ENCODE assay signal across 18 cellular contexts in genomic region chr13:29999492-30000372, GRCh38.
DNase-seq lines count a peak whose midpoint lies in the region; ATAC-seq, FAIRE-seq and TF ChIP-seq lines count a peak whose summit lies in the region.
"Had no signal": no experiment of that assay in that cellular context is flagged by ENCODE, and none has a peak within 500 bp of the region (broad histone marks: within the 10 kb centered on the region; RNA-seq: fewer than 3 reads in every experiment).

No MANE protein-coding gene starts in this region.

- H3K36me3 ChIP-seq in mucosa of descending colon (ENCODE audit: low read depth) (no peaks in the 10 kb centered on the region), small intestine (ENCODE audit: control insufficient read depth in 2 of 2, insufficient read depth in 2 of 2, low read length in 2 of 2) (no peaks in the 10 kb centered on the region), adrenal gland (replicated peaks in 1 of 2) (no peaks in the 10 kb centered on the region)

- no peaks in the 10 kb centered on the region for H3K9me3 ChIP-seq in mucosa of descending colon
- H3K9me3 ChIP-seq in small intestine (ENCODE audit: control insufficient read depth, low read depth) = no peaks in the 10 kb centered on the region
- no peaks in the 10 kb centered on the region for H3K9me3 ChIP-seq in adrenal gland (replicated peaks in 1 of 3)

- no peak overlapping the region for H3K27ac ChIP-seq in dorsolateral prefrontal cortex
- H3K27ac ChIP-seq in small intestine (ENCODE audit: low read depth in 1 of 2, low read length in 1 of 2) = no peak overlapping the region
- no peak overlapping the region for H3K27ac ChIP-seq in adrenal gland

- peak; percentile 10 for DNase-seq in LNCaP clone FGC (ENCODE audit: low read depth)
- no peak for DNase-seq in dorsolateral prefrontal cortex
- DNase-seq in mucosa of descending colon = peak in 2 of 3 donors; percentile 41 to 47
- DNase-seq in small intestine = peak; percentile 8
- DNase-seq in NCI-H2107 treated with DMSO at 0.1 percent for 48 hours (lab: John Stamatoyannopoulos, UW; ENCODE audit: unreplicated experiment) = no peak
- no peak for DNase-seq in adrenal gland
- no peak for DNase-seq in SW480 (ENCODE audit: low spot score)
- DNase-seq: CD4-positive, CD25-positive, alpha-beta regulatory T cell; COR-L47; DMS79 treated with DMSO at 0.1 percent for 48 hours; MV-4-11; NCI-H1105 treated with DMSO at 0.1 percent for 48 hours; NCI-H1694; NCI-H2081; NCI-H748 treated with DMSO at 0.1 percent for 48 hours had no signal

- H3K27me3 ChIP-seq in dorsolateral prefrontal cortex (peaks cover 0 to 3% (median 0%) of the 10 kb centered on the region in 45 donors), small intestine (ENCODE audit: control insufficient read depth in 2 of 2, insufficient read depth in 2 of 2, low read length in 2 of 2) (no peaks in the 10 kb centered on the region), adrenal gland (no peaks in the 10 kb centered on the region)

- TF ChIP-seq CTCF in LNCaP clone FGC (IDR thresholded peaks at IDR 0.05; ENCODE audit: control insufficient read depth, extremely low read depth, insufficient read depth) (no peak), dorsolateral prefrontal cortex (IDR thresholded peaks at IDR 0.05 in 54 of 56, conservative IDR thresholded peaks at IDR 0.05 in 2 of 56; ENCODE audit: low read depth in 1 of 56, partially characterized antibody in 56 of 56) (no peak), mucosa of descending colon (IDR thresholded peaks at IDR 0.05) (no peak), adrenal gland (IDR thresholded peaks at IDR 0.05) (no peak)

- intact Hi-C loops in dorsolateral prefrontal cortex (cut with DNase I) = no loop called here
- intact Hi-C loops in mucosa of descending colon (cut with DNase I, micrococcal nuclease) = no loop called here
- intact Hi-C loops in adrenal gland (cut with DNase I) = no loop called here

- TF ChIP-seq POLR2A in adrenal gland (IDR thresholded peaks at IDR 0.05) = no peak

- ATAC-seq in mucosa of descending colon (peak; percentile 85), SK-N-SH treated with all-trans-retinoic acid at 6 μM for 48 hours (no peak)
- ATAC-seq: GM12878, Right ventricle myocardium inferior had no signal

- WGBS in small intestine, 3 donors = 71 to 81% (median 78%) methylated on average over 18 of the region's 18 CpGs
- WGBS in adrenal gland, 4 donors = 75 to 79% (median 77%) methylated on average over 18 of the region's 18 CpGs

- H3K4me3 ChIP-seq in LNCaP clone FGC (ENCODE audit: low read depth, low read length) (no peak overlapping the region), dorsolateral prefrontal cortex (peak overlapping the region in 37 of 59 donors; percentile 5 to 49 (median 27)), mucosa of descending colon (no peak overlapping the region), small intestine (ENCODE audit: low read depth in 1 of 2, low read length in 2 of 2) (no peak overlapping the region), adrenal gland (no peak overlapping the region)
- H3K4me3 ChIP-seq: GM12878 had no signal

- FAIRE-seq in small intestine (lab: Jason Lieb, UNC) = no peak
- FAIRE-seq: GM12878 had no signal

- peaks cover 7% of the 10 kb centered on the region for H3K4me1 ChIP-seq in mucosa of descending colon (ENCODE audit: low read depth)
- H3K4me1 ChIP-seq in small intestine (ENCODE audit: control insufficient read depth in 2 of 2, insufficient read depth in 1 of 2, low read depth in 1 of 2, low read length in 1 of 2) = no peaks in the 10 kb centered on the region
- H3K4me1 ChIP-seq in adrenal gland (replicated peaks in 1 of 2) = no peaks in the 10 kb centered on the region

TF ChIP-seq in SK-N-SH treated with all-trans-retinoic acid at 6 μM for 48 hours, 23 proteins besides CTCF, POLR2A, EP300 and RAD21:
- TF ChIP-seq, protein P1, sequence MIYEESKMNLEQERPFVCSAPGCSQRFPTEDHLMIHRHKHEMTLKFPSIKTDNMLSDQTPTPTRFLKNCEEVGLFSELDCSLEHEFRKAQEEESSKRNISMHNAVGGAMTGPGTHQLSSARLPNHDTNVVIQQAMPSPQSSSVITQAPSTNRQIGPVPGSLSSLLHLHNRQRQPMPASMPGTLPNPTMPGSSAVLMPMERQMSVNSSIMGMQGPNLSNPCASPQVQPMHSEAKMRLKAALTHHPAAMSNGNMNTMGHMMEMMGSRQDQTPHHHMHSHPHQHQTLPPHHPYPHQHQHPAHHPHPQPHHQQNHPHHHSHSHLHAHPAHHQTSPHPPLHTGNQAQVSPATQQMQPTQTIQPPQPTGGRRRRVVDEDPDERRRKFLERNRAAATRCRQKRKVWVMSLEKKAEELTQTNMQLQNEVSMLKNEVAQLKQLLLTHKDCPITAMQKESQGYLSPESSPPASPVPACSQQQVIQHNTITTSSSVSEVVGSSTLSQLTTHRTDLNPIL (CRISPR knock-in tag; IDR thresholded peaks at IDR 0.05; ENCODE audit: low read depth) = no peak
- TF ChIP-seq ESRRG (CRISPR knock-in tag; IDR thresholded peaks at IDR 0.05) (no peak), TOX (CRISPR knock-in tag; IDR thresholded peaks at IDR 0.05; ENCODE audit: borderline replicate concordance) (no peak), ZC3H10 (CRISPR knock-in tag; IDR thresholded peaks at IDR 0.05) (no peak), SNAI2 (CRISPR knock-in tag; IDR thresholded peaks at IDR 0.05) (no peak), OSR1 (CRISPR knock-in tag; IDR thresholded peaks at IDR 0.05) (no peak), TCF4 (CRISPR knock-in tag; IDR thresholded peaks at IDR 0.05; ENCODE audit: borderline replicate concordance) (no peak), GLIS3 (CRISPR knock-in tag; IDR thresholded peaks at IDR 0.05) (no peak), ARNTL (CRISPR knock-in tag; IDR thresholded peaks at IDR 0.05; ENCODE audit: borderline replicate concordance, low read depth) (no peak), PPARA (CRISPR knock-in tag; IDR thresholded peaks at IDR 0.05; ENCODE audit: borderline replicate concordance) (no peak), ZNF565 (CRISPR knock-in tag; conservative IDR thresholded peaks at IDR 0.05; ENCODE audit: low read depth) (no peak)
- TF ChIP-seq, protein P2, sequence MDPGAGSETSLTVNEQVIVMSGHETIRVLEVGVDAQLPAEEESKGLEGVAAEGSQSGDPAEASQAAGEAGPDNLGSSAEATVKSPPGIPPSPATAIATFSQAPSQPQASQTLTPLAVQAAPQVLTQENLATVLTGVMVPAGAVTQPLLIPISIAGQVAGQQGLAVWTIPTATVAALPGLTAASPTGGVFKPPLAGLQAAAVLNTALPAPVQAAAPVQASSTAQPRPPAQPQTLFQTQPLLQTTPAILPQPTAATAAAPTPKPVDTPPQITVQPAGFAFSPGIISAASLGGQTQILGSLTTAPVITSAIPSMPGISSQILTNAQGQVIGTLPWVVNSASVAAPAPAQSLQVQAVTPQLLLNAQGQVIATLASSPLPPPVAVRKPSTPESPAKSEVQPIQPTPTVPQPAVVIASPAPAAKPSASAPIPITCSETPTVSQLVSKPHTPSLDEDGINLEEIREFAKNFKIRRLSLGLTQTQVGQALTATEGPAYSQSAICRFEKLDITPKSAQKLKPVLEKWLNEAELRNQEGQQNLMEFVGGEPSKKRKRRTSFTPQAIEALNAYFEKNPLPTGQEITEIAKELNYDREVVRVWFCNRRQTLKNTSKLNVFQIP (CRISPR knock-in tag; IDR thresholded peaks at IDR 0.05; ENCODE audit: borderline replicate concordance, low read depth) = no peak
TF ChIP-seq in SK-N-SH treated with all-trans-retinoic acid at 6 μM for 48 hours: peak in this region for 0.

Comparison
In these comparisons a context has a peak if more than half of its experiments do, and no peak if none do; other contexts are left out.
1. DNase-seq: peak in LNCaP clone FGC (single experiment), mucosa of descending colon (2 of 3) and small intestine (single experiment); none in dorsolateral prefrontal cortex (0 of 10), NCI-H2107 treated with DMSO at 0.1 percent for 48 hours (single experiment), adrenal gland (0 of 7) and SW480 (single experiment).
2. H3K4me3 ChIP-seq: peak in dorsolateral prefrontal cortex (37 of 59); none in LNCaP clone FGC (single experiment), mucosa of descending colon (single experiment), small intestine (0 of 2) and adrenal gland (0 of 4).